ENCODE assay signal across 8 cellular contexts in genomic region chr16:4538386-4539235, GRCh38. TPM values are rescaled to one million over a fixed set of nuclear protein-coding genes. Genes with fewer than 3 reads are reported as not detected.
DNase-seq lines count a peak whose midpoint lies in the region; ATAC-seq and TF ChIP-seq lines count a peak whose summit lies in the region.

TSS of gene CDIP1 (minus strand) at chr16:4538773. CDS start at chr16:4514130, 24,643 bp downstream.

- no peak for TF ChIP-seq CTCF in kidney epithelial cell (IDR thresholded peaks at IDR 0.05; ENCODE audit: insufficient read depth, low read length, poor library complexity, severe bottlenecking)

- peak within 1 kb of the TSS; percentile 61 for H3K4me3 ChIP-seq in kidney epithelial cell (ENCODE audit: low read depth, low read length)

- no peaks in the 10 kb centered on the region for H3K27me3 ChIP-seq in kidney epithelial cell (ENCODE audit: control insufficient read depth, insufficient read depth, low read length)

- ATAC-seq in HG03280 (IDR thresholded peaks at IDR 0.05; ENCODE audit: unreplicated experiment): peak; percentile 69

- H3K27ac ChIP-seq in cingulate gyrus (ENCODE audit: low read depth, low read length): peak within 1 kb of the TSS; percentile 98

- no peaks in the 10 kb centered on the region for H3K36me3 ChIP-seq in kidney epithelial cell (ENCODE audit: control insufficient read depth, insufficient read depth, low read length)

- peak; percentile 88 for TF ChIP-seq POLR2A in GM18951 (IDR thresholded peaks at IDR 0.05; ENCODE audit: extremely low read depth, insufficient read depth, insufficient read length)

- in situ Hi-C loops in ACHN (cut with HindIII; ENCODE audit: low pct_ligation_motif_present, low pct_unique_long_range_greater_than_20kb, low sequenced_read_pairs): no loop called here
- in situ Hi-C loops in GM18951 (cut with MboI; ENCODE audit: low sequenced_read_pairs, unreplicated experiment): no loop called here

- DNase-seq in ACHN (peak; percentile 78), NCI-H460 (ENCODE audit: extremely low read depth, low read depth) (peak; percentile 92), kidney epithelial cell (ENCODE audit: low read depth) (peak; percentile 59)
- peak; percentile 99 for DNase-seq in activated CD4-positive, alpha-beta T cell treated with anti-CD3 and anti-CD28 coated beads for 48 hours
- peak; percentile 98 for DNase-seq in stimulated activated CD4-positive, alpha-beta T cell treated with anti-CD3 and anti-CD28 coated beads, Interleukin-15, amount 100 ng/mL, for 24 hours

RNA-seq across cellular contexts. Expression of gene CDIP1, which starts in this region (rescaled TPM):
- total RNA-seq in NCI-H460 (2014; rRNA removed; shearing (Covaris generic)): 4.7 and 5.3 TPM in 2 replicates
- 2.4 and 4.6 TPM in 2 replicates for polyA plus RNA-seq in NCI-H460 (2014; cell fraction: nucleus; rRNA removed)
- total RNA-seq in kidney epithelial cell: 14.1 and 16.8 TPM in 2 replicates

Comparison
In these comparisons a context has a peak if more than half of its experiments do, and no peak if none do; other contexts are left out.
1. Peak in every context shown above with its lines: DNase-seq, ATAC-seq, H3K4me3 ChIP-seq and H3K27ac ChIP-seq.